ENCODE assay signal across 10 cellular contexts in the genomic region with DNA sequence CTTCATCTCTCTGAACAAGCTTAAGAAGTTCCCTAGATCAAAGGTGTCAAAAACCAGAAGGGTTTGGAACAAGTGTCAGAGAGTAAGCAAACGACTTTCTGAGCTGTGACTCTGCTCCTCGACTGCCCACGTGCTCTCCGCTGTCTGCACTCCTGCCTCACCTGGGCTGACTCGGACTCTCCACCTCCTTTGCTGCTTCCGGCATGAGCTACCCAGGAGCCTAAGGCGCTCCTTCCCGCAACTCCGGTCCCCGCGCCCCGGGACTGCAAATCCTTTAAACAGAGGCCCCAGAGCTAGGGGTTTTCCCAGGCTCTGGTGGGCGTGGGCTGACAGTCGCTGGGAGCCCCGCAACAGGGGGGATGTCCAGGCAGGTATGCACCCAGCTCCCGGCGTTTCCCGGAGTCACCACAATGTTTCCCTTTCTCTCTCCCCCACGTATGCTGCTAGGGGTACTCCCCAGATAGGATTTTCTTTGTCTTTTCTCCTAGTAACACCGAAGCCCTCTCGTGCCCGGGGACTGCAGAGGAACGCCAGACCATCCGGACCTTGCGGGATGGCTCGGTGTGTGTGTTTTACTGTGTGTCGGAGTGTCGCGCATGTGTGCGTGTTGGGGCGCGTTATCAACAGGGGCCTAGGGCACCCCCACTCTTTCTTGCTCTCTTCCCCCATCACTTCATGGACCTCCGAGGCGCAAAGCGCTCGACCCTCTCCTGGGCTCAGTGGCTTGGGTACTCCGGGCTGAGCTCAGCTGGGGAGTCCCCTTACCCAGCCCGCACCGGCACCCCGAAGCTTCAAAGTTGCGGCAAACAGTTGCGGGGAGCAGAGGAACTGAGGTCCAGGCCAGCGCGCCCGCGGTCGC. TPM values are rescaled to one million over a fixed set of nuclear protein-coding genes. Genes with fewer than 3 reads are reported as not detected.
DNase-seq lines count a peak whose midpoint lies in the region; ATAC-seq, FAIRE-seq and TF ChIP-seq lines count a peak whose summit lies in the region.
"Had no signal": no experiment of that assay in that cellular context is flagged by ENCODE, and none has a peak within 500 bp of the region (broad histone marks: within the 10 kb centered on the region; RNA-seq: fewer than 3 reads in every experiment).

No MANE protein-coding gene starts in this region.

- no peak overlapping the region for H3K9ac ChIP-seq in astrocyte (ENCODE audit: low read length)

- peaks cover 38% of the 10 kb centered on the region for H3K27me3 ChIP-seq in astrocyte (ENCODE audit: insufficient read depth, low read length)
- peaks cover 0 to 4% of the 10 kb centered on the region in 2 donors for H3K27me3 ChIP-seq in right lobe of liver
- peaks cover 0 to 32% of the 10 kb centered on the region in 2 donors for H3K27me3 ChIP-seq in tibial nerve
- no peaks in the 10 kb centered on the region for H3K27me3 ChIP-seq in Caco-2 (replicated peaks; ENCODE audit: control insufficient read depth, insufficient read depth, low read length)

- no peak overlapping the region for H3K4me3 ChIP-seq in astrocyte (ENCODE audit: insufficient read depth, low read depth, low read length)
- peak overlapping the region in 2 of 3 donors; percentile 35 to 48 for H3K4me3 ChIP-seq in right lobe of liver
- H3K4me3 ChIP-seq in tibial nerve: peak overlapping the region; percentile 28 to 66 (median 36)
- no peak overlapping the region for H3K4me3 ChIP-seq in Caco-2 (ENCODE audit: low read depth, low read length)

- H3K36me3 ChIP-seq in astrocyte (ENCODE audit: insufficient read depth, low read length) (no peaks in the 10 kb centered on the region), right lobe of liver (no peaks in the 10 kb centered on the region), tibial nerve (no peaks in the 10 kb centered on the region), Caco-2 (ENCODE audit: control insufficient read depth, insufficient read depth, low read length) (no peaks in the 10 kb centered on the region)

- no peak overlapping the region for H2AFZ ChIP-seq in astrocyte (ENCODE audit: low read depth, low read length)

- peaks cover 62% of the 10 kb centered on the region for H3K27me3 Mint-ChIP-seq in activated CD4-positive, alpha-beta T cell treated with anti-CD3 and anti-CD28 coated beads, Interleukin-2, amount 10 ng/mL, durations not matched to agents 7 days and 5 days
- H3K27me3 Mint-ChIP-seq in astrocyte (ENCODE audit: low read depth, unreplicated experiment) (peaks cover 61% of the 10 kb centered on the region), Caco-2 (ENCODE audit: insufficient read depth, unreplicated experiment) (no peaks in the 10 kb centered on the region)

- H3K36me3 Mint-ChIP-seq in activated CD4-positive, alpha-beta T cell treated with anti-CD3 and anti-CD28 coated beads, Interleukin-2, amount 10 ng/mL, durations not matched to agents 7 days and 5 days (ENCODE audit: low read depth): no peaks in the 10 kb centered on the region
- no peaks in the 10 kb centered on the region for H3K36me3 Mint-ChIP-seq in astrocyte (ENCODE audit: low read depth, unreplicated experiment)
- no peaks in the 10 kb centered on the region for H3K36me3 Mint-ChIP-seq in Caco-2 (ENCODE audit: insufficient read depth, unreplicated experiment)

- TF ChIP-seq POLR2A in right lobe of liver (IDR thresholded peaks at IDR 0.05): no peak
- TF ChIP-seq POLR2A in tibial nerve (IDR thresholded peaks at IDR 0.05): no peak

- H3K79me2 ChIP-seq in astrocyte (ENCODE audit: insufficient read depth, low read length): no peaks in the 10 kb centered on the region

- H3K4me2 ChIP-seq in astrocyte (ENCODE audit: low read length): peak overlapping the region; percentile 78

- no peak for FAIRE-seq in astrocyte (lab: Jason Lieb, UNC)

- H3K4me1 ChIP-seq in astrocyte (ENCODE audit: insufficient read depth, low read length): no peaks in the 10 kb centered on the region
- H3K4me1 ChIP-seq in right lobe of liver: peaks cover 0 to 4% (median 0%) of the 10 kb centered on the region in 4 donors
- peaks cover 0 to 35% (median 5%) of the 10 kb centered on the region in 4 donors for H3K4me1 ChIP-seq in tibial nerve
- peaks cover 8% of the 10 kb centered on the region; the same call in 1 of the 2 replicates for H3K4me1 ChIP-seq in Caco-2

- POLR2A ChIA-PET in activated CD4-positive, alpha-beta T cell treated with anti-CD3 and anti-CD28 coated beads, Interleukin-2, amount 10 ng/mL, durations not matched to agents 7 days and 5 days (lab: Charles Lee): no interaction called here
- POLR2A ChIA-PET in Caco-2 (lab: Charles Lee): no interaction called here

- no TSS peak for BruUV-seq in Caco-2 (replicated peaks; lab: Mats Ljungman, UMichigan)

- no peaks in the 10 kb centered on the region for H3K9me3 Mint-ChIP-seq in activated CD4-positive, alpha-beta T cell treated with anti-CD3 and anti-CD28 coated beads, Interleukin-2, amount 10 ng/mL, durations not matched to agents 7 days and 5 days
- H3K9me3 Mint-ChIP-seq in astrocyte (ENCODE audit: unreplicated experiment): no peaks in the 10 kb centered on the region
- H3K9me3 Mint-ChIP-seq in Caco-2 (ENCODE audit: unreplicated experiment): peaks cover 19% of the 10 kb centered on the region

- H3K9me3 ChIP-seq in astrocyte (ENCODE audit: insufficient read depth, low read depth, low read length) (peaks cover 3% of the 10 kb centered on the region), right lobe of liver (no peaks in the 10 kb centered on the region), tibial nerve (no peaks in the 10 kb centered on the region), Caco-2 (peaks cover 6% of the 10 kb centered on the region; the same call in 1 of the 2 replicates)

- WGBS in right lobe of liver (ENCODE audit: insufficient coverage, low coverage, low lambda C conversion rate, missing lambda C conversion rate): 2% methylated on average over 22 of the region's 47 CpGs
- WGBS in tibial nerve, 2 donors: 2 to 3% methylated on average over 47 of the region's 47 CpGs

- peak overlapping the region; percentile 35 for H3K4me3 Mint-ChIP-seq in activated CD4-positive, alpha-beta T cell treated with anti-CD3 and anti-CD28 coated beads, Interleukin-2, amount 10 ng/mL, durations not matched to agents 7 days and 5 days
- peak overlapping the region; percentile 81 for H3K4me3 Mint-ChIP-seq in astrocyte (ENCODE audit: unreplicated experiment)
- H3K4me3 Mint-ChIP-seq in Caco-2 (ENCODE audit: unreplicated experiment): no peak overlapping the region

- CTCF ChIA-PET in activated CD4-positive, alpha-beta T cell treated with anti-CD3 and anti-CD28 coated beads, Interleukin-2, amount 10 ng/mL, durations not matched to agents 7 days and 5 days (lab: Charles Lee): interaction anchor here (0.6 kb wide), 1 partner anchor 1008 kb away, joined by 3 read pairs; no protein-coding TSS in a partner anchor
- CTCF ChIA-PET in Caco-2 (lab: Charles Lee): no interaction called here

- TF ChIP-seq EP300 in tibial nerve (IDR thresholded peaks at IDR 0.05): no peak

- ATAC-seq in right lobe of liver (peak; percentile 14 to 27 (median 18)), GM21360 (IDR thresholded peaks at IDR 0.05; ENCODE audit: unreplicated experiment) (no peak)

- H3K4me1 Mint-ChIP-seq in activated CD4-positive, alpha-beta T cell treated with anti-CD3 and anti-CD28 coated beads, Interleukin-2, amount 10 ng/mL, durations not matched to agents 7 days and 5 days: peaks cover 7% of the 10 kb centered on the region
- H3K4me1 Mint-ChIP-seq in astrocyte (ENCODE audit: low read depth, unreplicated experiment) (peaks cover 2% of the 10 kb centered on the region), Caco-2 (ENCODE audit: low read depth, unreplicated experiment) (no peaks in the 10 kb centered on the region)

- no peak overlapping the region for H3K27ac ChIP-seq in astrocyte (ENCODE audit: low read depth, low read length)
- no peak overlapping the region for H3K27ac ChIP-seq in right lobe of liver
- no peak overlapping the region for H3K27ac ChIP-seq in tibial nerve

- DNase-seq in activated CD4-positive, alpha-beta T cell treated with anti-CD3 and anti-CD28 coated beads, Interleukin-2, amount 10 ng/mL, durations not matched to agents 7 days and 5 days: no peak
- DNase-seq in activated CD4-positive, alpha-beta T cell treated with anti-CD3 and anti-CD28 coated beads, Interleukin-2, amount 50 U/mL, for 48 hours: no peak
- DNase-seq in astrocyte (ENCODE audit: low read depth): no peak
- peak in 1 of 3 donors; percentile 18 for DNase-seq in right lobe of liver
- no peak for DNase-seq in tibial nerve (ENCODE audit: low spot score in 2 of 2)
- DNase-seq in inferior parietal cortex (ENCODE audit: extremely low spot score): no peak
- no peak for DNase-seq in Caco-2
- DNase-seq: left cardiac atrium, SIG-M5 had no signal

- H3K27ac Mint-ChIP-seq in activated CD4-positive, alpha-beta T cell treated with anti-CD3 and anti-CD28 coated beads, Interleukin-2, amount 10 ng/mL, durations not matched to agents 7 days and 5 days: no peak overlapping the region
- H3K27ac Mint-ChIP-seq in astrocyte (ENCODE audit: unreplicated experiment) (no peak overlapping the region), Caco-2 (ENCODE audit: unreplicated experiment) (no peak overlapping the region)

- no peaks in the 10 kb centered on the region for H4K20me1 ChIP-seq in astrocyte (ENCODE audit: insufficient read depth, low read length)

- intact Hi-C loops in right lobe of liver (cut with DNase I) (no loop called here), Caco-2 (cut with micrococcal nuclease; ENCODE audit: unreplicated experiment) (no loop called here)

- TF ChIP-seq CTCF in astrocyte (IDR thresholded peaks at IDR 0.05; ENCODE audit: insufficient read depth, low read depth, low read length): no peak
- TF ChIP-seq CTCF in right lobe of liver (IDR thresholded peaks at IDR 0.05): no peak
- no peak for TF ChIP-seq CTCF in tibial nerve (IDR thresholded peaks at IDR 0.05)
- no peak for TF ChIP-seq CTCF in Caco-2 (IDR thresholded peaks at IDR 0.05; ENCODE audit: insufficient read depth in 1 of 2, low read depth in 1 of 2, low read length in 1 of 2, severe bottlenecking in 1 of 2, unreplicated experiment in 1 of 2)

RNA-seq across cellular contexts. Expression of gene THSD7B, which starts 0.7 kb away (rescaled TPM):
- total RNA-seq in activated CD4-positive, alpha-beta T cell treated with anti-CD3 and anti-CD28 coated beads, Interleukin-2, amount 10 ng/mL, durations not matched to agents 7 days and 5 days: not detected
- total RNA-seq in astrocyte (0.14 and 0.18 TPM in 2 replicates), right lobe of liver (under 1 TPM; 0.07 to 0.89 (median 0.24) TPM), tibial nerve (10 to 100 TPM in 2 of 4 donors, 1 to 10 TPM in 2; 1.5 to 13.8 (median 6.7) TPM), Caco-2 (2022) (6.9 and 7.1 TPM in 2 replicates)

Comparison
In these comparisons a context has a peak if more than half of its experiments do, and no peak if none do; other contexts are left out.
1. H3K4me3 ChIP-seq: peak in right lobe of liver (2 of 3) and tibial nerve (4 of 4); none in astrocyte (single experiment) and Caco-2 (single experiment).